34 cellular contexts compared by ENCODE assay signal in the genomic region with DNA sequence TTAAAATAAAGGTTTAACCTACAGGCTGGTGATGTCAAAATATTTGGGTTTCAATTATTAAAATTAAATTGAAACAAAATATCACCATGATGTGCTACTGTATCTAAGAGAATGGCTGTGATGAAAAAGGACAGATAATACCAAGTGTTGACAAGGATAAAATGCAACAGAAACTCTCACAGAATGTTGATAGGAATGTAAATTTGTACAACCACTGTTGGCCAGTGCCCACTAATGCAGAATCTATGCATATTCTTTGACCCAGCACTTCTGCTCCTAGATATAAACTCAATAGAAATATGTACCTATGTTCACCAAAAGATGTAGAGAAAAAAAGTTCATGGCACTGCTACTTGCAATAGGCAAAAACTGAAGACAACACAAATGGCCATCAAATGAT.
"Had no signal": no experiment of that assay in that cellular context is flagged by ENCODE, and none has a peak within 500 bp of the region (broad histone marks: within the 10 kb centered on the region; RNA-seq: fewer than 3 reads in every experiment).

No MANE protein-coding gene starts in this region.

- H3K9me3 ChIP-seq: adrenal gland, ascending aorta, body of pancreas, breast epithelium had no signal

- H3K4me3 ChIP-seq: adrenal gland, ascending aorta, body of pancreas, breast epithelium, cardiac muscle cell had no signal

- FAIRE-seq: astrocyte, bronchial epithelial cell had no signal

- H3K27ac ChIP-seq: adrenal gland, ascending aorta, body of pancreas, brain microvascular endothelial cell, breast epithelium, cardiac muscle cell had no signal

- H3K36me3 ChIP-seq: adrenal gland, ascending aorta, brain microvascular endothelial cell, breast epithelium, cardiac muscle cell had no signal

- DNase-seq: activated effector memory CD4-positive, alpha-beta T cell treated with anti-CD3 and anti-CD28 coated beads, Interleukin-2, amount 50 U/mL, for 16 hours; activated effector memory CD4-positive, alpha-beta T cell treated with Interleukin-2 at 50 U/mL for 16 hours; activated gamma-delta T cell; activated gamma-delta T cell treated with Interleukin-2 at 50 U/mL for 16 hours; activated naive CD4-positive, alpha-beta T cell; activated naive CD4-positive, alpha-beta T cell treated with anti-CD3 and anti-CD28 coated beads for 36 hours; activated naive CD4-positive, alpha-beta T cell treated with anti-CD3 and anti-CD28 coated beads, Interleukin-2, amount 10 ng/mL, durations not matched to agents 7 days and 5 days; activated naive CD4-positive, alpha-beta T cell treated with anti-CD3 and anti-CD28 coated beads, Interleukin-2, amount 50 U/mL, for 16 hours; activated naive CD4-positive, alpha-beta T cell treated with Interleukin-2 at 50 U/mL for 16 hours; activated naive CD8-positive, alpha-beta T cell treated with anti-CD3 and anti-CD28 coated beads for 36 hours; activated naive CD8-positive, alpha-beta T cell treated with anti-CD3 and anti-CD28 coated beads, Interleukin-2, amount 10 ng/mL, durations not matched to agents 7 days and 5 days; activated naive CD8-positive, alpha-beta T cell treated with anti-CD3 and anti-CD28 coated beads, Interleukin-2, amount 50 U/mL, for 24 hours; activated T-cell treated with anti-CD3 and anti-CD28 coated beads, Interleukin-2, amount 50 U/mL, for 1 hour; activated T-cell treated with anti-CD3 and anti-CD28 coated beads, Interleukin-2, amount 50 U/mL, for 24 hours; activated T-cell treated with anti-CD3 and anti-CD28 coated beads, Interleukin-2, amount 50 U/mL, for 4 hours; activated T-cell treated with anti-CD3 and anti-CD28 coated beads, Interleukin-2, amount 50 U/mL, for 48 hours; activated T-cell treated with anti-CD3 and anti-CD28 coated beads, Interleukin-2, amount 50 U/mL, for 72 hours; adrenal gland; amniotic stem cell; amygdala; anterior cingulate cortex; aorta; body of pancreas; brain microvascular endothelial cell; caudate nucleus; central memory CD4-positive, alpha-beta T cell; cerebellar nuclear complex had no signal

- ATAC-seq: activated naive CD4-positive, alpha-beta T cell treated with anti-CD3 and anti-CD28 coated beads, Interleukin-2, amount 50 U/mL, for 72 hours; activated naive CD8-positive, alpha-beta T cell treated with anti-CD3 and anti-CD28 coated beads, Interleukin-2, amount 50 U/mL, for 24 hours; activated T-cell treated with anti-CD3 and anti-CD28 coated beads, Interleukin-2, amount 50 U/mL, for 4 hours; activated T-cell treated with anti-CD3 and anti-CD28 coated beads, Interleukin-2, amount 50 U/mL, for 72 hours; activated T-helper 17 cell treated with anti-CD3 and anti-CD28 coated beads, Interleukin-2, amount 50 U/mL, for 72 hours; body of pancreas had no signal

- H3K4me1 ChIP-seq: adrenal gland, ascending aorta, body of pancreas, breast epithelium had no signal

- H3K27me3 ChIP-seq: adrenal gland, ascending aorta, body of pancreas, brain microvascular endothelial cell, breast epithelium, cardiac muscle cell had no signal
